In the genomic region with DNA sequence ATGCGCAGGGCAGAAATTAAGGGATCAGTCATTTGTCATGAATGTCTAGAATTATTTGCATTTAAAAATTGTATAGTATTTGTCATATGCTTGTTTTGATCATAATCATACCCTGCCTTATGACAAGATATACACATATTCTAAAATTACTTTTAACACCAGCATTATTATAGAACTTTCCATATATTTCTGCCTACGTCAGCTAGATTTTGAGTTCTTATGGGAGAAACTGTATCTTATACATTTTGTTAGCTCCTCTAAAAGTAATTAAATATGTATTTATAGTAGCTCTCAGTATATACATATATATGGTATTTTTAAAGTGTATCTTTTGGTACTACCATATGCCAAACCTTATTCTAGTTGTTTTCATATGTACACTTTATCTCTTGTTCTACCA, we compare ENCODE assay signal across 8 cellular contexts.
"Had no signal": no experiment of that assay in that cellular context is flagged by ENCODE, and none has a peak within 500 bp of the region (broad histone marks: within the 10 kb centered on the region; RNA-seq: fewer than 3 reads in every experiment).

No MANE protein-coding gene starts in this region.

- ATAC-seq: GM12878 had no signal

- FAIRE-seq: G401.6, GM12878, GM12891, GM12892, GM18507, GM19239 had no signal

- DNase-seq: GDM1, GF-D8 had no signal

- H3K4me3 ChIP-seq: GM12878 had no signal
